ENCODE assay signal across 2 cellular contexts in genomic region chr5:171398660-171399059, GRCh38.
A peak's percentile ranks its signal among the peaks of the same experiment; 100 is the strongest.
TF ChIP-seq lines count a peak whose summit lies in the region.

No MANE protein-coding gene starts in this region.

TF ChIP-seq in HCT116, 20 proteins besides CTCF, POLR2A, EP300 and RAD21:
- TF ChIP-seq POLR2AphosphoS5 (IDR thresholded peaks at IDR 0.05; ENCODE audit: low read depth, low read length) = 0 out of 2 replicates have a peak, but pooled peaks have one; percentile 32

TF ChIP-seq in K562, 482 proteins besides CTCF, POLR2A, EP300 and RAD21:
- peak; percentile 36; the same call in 1 of the 2 replicates for TF ChIP-seq RBFOX2 (IDR thresholded peaks at IDR 0.05; ENCODE audit: low read depth, low read length)
